In genomic region chr3:193509103-193509965, GRCh38 we compare ENCODE assay signal across 16 cellular contexts. TPM values are rescaled to one million over a fixed set of nuclear protein-coding genes. Genes with fewer than 3 reads are reported as not detected.
DNase-seq lines count a peak whose midpoint lies in the region; ATAC-seq and TF ChIP-seq lines count a peak whose summit lies in the region.
"Had no signal": no experiment of that assay in that cellular context is flagged by ENCODE, and none has a peak within 500 bp of the region (broad histone marks: within the 10 kb centered on the region; RNA-seq: fewer than 3 reads in every experiment).

No MANE protein-coding gene starts in this region.

- H2AFZ ChIP-seq in GM23338 (peak overlapping the region; percentile 80), PC-3 (ENCODE audit: low read length) (no peak overlapping the region)

- H3F3A ChIP-seq in GM23338 (replicated peaks; ENCODE audit: low read depth): no peaks in the 10 kb centered on the region
- H3F3A ChIP-seq in PC-3 (ENCODE audit: low read length, unreplicated experiment): no peaks in the 10 kb centered on the region

- intact Hi-C loops in PC-3 (cut with micrococcal nuclease): no loop called here

- no peak for DNase-seq in GM23338 (ENCODE audit: low spot score)
- DNase-seq in PC-3: no peak
- DNase-seq in renal cortical epithelial cell (ENCODE audit: low read depth): peak; percentile 12
- DNase-seq in Peyer's patch: no peak
- DNase-seq in effector CD4-positive, alpha-beta T cell: no peak
- DNase-seq in natural killer cell treated with Interleukin-12 subunit alpha and Interleukin-12 subunit beta and Interleukin-15 and Interleukin-18, amount 100 ng/mL, for 72 hours (ENCODE audit: low spot score): no peak
- no peak for DNase-seq in activated naive CD4-positive, alpha-beta T cell treated with anti-CD3 and anti-CD28 coated beads, Interleukin-2, amount 50 U/mL, for 72 hours (ENCODE audit: low spot score in 2 of 2)
- DNase-seq: ACHN; Calu3; CD4-positive, CD25-positive, alpha-beta regulatory T cell; DMS79 treated with DMSO at 0.1 percent for 48 hours; NCI-H1694; NCI-H510A; NCI-H82 had no signal

- H3K27ac Mint-ChIP-seq in GM23338: no peak overlapping the region
- no peak overlapping the region for H3K27ac Mint-ChIP-seq in natural killer cell treated with Interleukin-12 subunit alpha and Interleukin-12 subunit beta and Interleukin-15 and Interleukin-18, amount 100 ng/mL, for 72 hours
- H3K27ac Mint-ChIP-seq in activated naive CD4-positive, alpha-beta T cell treated with anti-CD3 and anti-CD28 coated beads, Interleukin-2, amount 50 U/mL, for 72 hours: peak overlapping the region in 1 of 2 donors; percentile 10
- H3K27ac Mint-ChIP-seq: CD4-positive, CD25-positive, alpha-beta regulatory T cell had no signal

- TF ChIP-seq CTCF in GM23338 (conservative IDR thresholded peaks at IDR 0.05; ENCODE audit: low read depth in 2 of 2): no peak
- TF ChIP-seq CTCF in PC-3 (conservative IDR thresholded peaks at IDR 0.05; ENCODE audit: low read depth, low read length): no peak
- no peak for TF ChIP-seq CTCF in Peyer's patch (IDR thresholded peaks at IDR 0.05)

- ATAC-seq in GM23338 (no peak), PC-3 (peak; percentile 37), esophagus mucosa (peak; percentile 66)
- no peak for ATAC-seq in natural killer cell treated with Interleukin-12 subunit alpha and Interleukin-12 subunit beta and Interleukin-15 and Interleukin-18, amount 100 ng/mL, for 72 hours
- ATAC-seq in activated naive CD4-positive, alpha-beta T cell treated with anti-CD3 and anti-CD28 coated beads, Interleukin-2, amount 50 U/mL, for 72 hours: no peak

- CTCF ChIA-PET in PC-3 (lab: Charles Lee): no interaction called here

- H3K4me2 ChIP-seq in GM23338 (no peak overlapping the region), PC-3 (ENCODE audit: low read length) (no peak overlapping the region)

- H3K27me3 ChIP-seq in GM23338 (ENCODE audit: insufficient read depth): no peaks in the 10 kb centered on the region
- H3K27me3 ChIP-seq in PC-3 (ENCODE audit: low read length): peaks cover 87% of the 10 kb centered on the region
- no peaks in the 10 kb centered on the region for H3K27me3 ChIP-seq in Peyer's patch

- peaks cover 6% of the 10 kb centered on the region; the same call in 2 of the 3 replicates for H3K4me1 Mint-ChIP-seq in GM23338
- no peaks in the 10 kb centered on the region for H3K4me1 Mint-ChIP-seq in natural killer cell treated with Interleukin-12 subunit alpha and Interleukin-12 subunit beta and Interleukin-15 and Interleukin-18, amount 100 ng/mL, for 72 hours (ENCODE audit: low read depth in 2 of 2)
- H3K4me1 Mint-ChIP-seq: CD4-positive, CD25-positive, alpha-beta regulatory T cell had no signal

- no peaks in the 10 kb centered on the region for H3K9me3 Mint-ChIP-seq in GM23338
- H3K9me3 Mint-ChIP-seq in natural killer cell treated with Interleukin-12 subunit alpha and Interleukin-12 subunit beta and Interleukin-15 and Interleukin-18, amount 100 ng/mL, for 72 hours: no peaks in the 10 kb centered on the region
- no peaks in the 10 kb centered on the region for H3K9me3 Mint-ChIP-seq in activated naive CD4-positive, alpha-beta T cell treated with anti-CD3 and anti-CD28 coated beads, Interleukin-2, amount 50 U/mL, for 72 hours
- H3K9me3 Mint-ChIP-seq: CD4-positive, CD25-positive, alpha-beta regulatory T cell had no signal

- no peak for TF ChIP-seq POLR2A in Peyer's patch (IDR thresholded peaks at IDR 0.05)

- H3K9me2 ChIP-seq in GM23338 (ENCODE audit: insufficient read depth) (0 out of 2 replicates have a peak, but pooled peaks cover 10% of the 10 kb centered on the region), PC-3 (replicated peaks; ENCODE audit: low read length) (no peaks in the 10 kb centered on the region)

- H3K4me3 Mint-ChIP-seq in GM23338: no peak overlapping the region
- H3K4me3 Mint-ChIP-seq in natural killer cell treated with Interleukin-12 subunit alpha and Interleukin-12 subunit beta and Interleukin-15 and Interleukin-18, amount 100 ng/mL, for 72 hours: no peak overlapping the region
- H3K4me3 Mint-ChIP-seq: CD4-positive, CD25-positive, alpha-beta regulatory T cell had no signal

- H3K4me1 ChIP-seq in GM23338 (ENCODE audit: insufficient read depth) (no peaks in the 10 kb centered on the region), PC-3 (ENCODE audit: insufficient read depth, low read length) (no peaks in the 10 kb centered on the region), Peyer's patch (no peaks in the 10 kb centered on the region)

- POLR2A ChIA-PET in PC-3 (lab: Charles Lee; ENCODE audit: unreplicated experiment): no interaction called here

- no peaks in the 10 kb centered on the region for H3K36me3 Mint-ChIP-seq in GM23338 (ENCODE audit: low read depth)
- H3K36me3 Mint-ChIP-seq in natural killer cell treated with Interleukin-12 subunit alpha and Interleukin-12 subunit beta and Interleukin-15 and Interleukin-18, amount 100 ng/mL, for 72 hours: no peaks in the 10 kb centered on the region
- H3K36me3 Mint-ChIP-seq in activated naive CD4-positive, alpha-beta T cell treated with anti-CD3 and anti-CD28 coated beads, Interleukin-2, amount 50 U/mL, for 72 hours: no peaks in the 10 kb centered on the region

- H4K20me1 ChIP-seq in GM23338 (replicated peaks; ENCODE audit: insufficient read depth) (no peaks in the 10 kb centered on the region), PC-3 (ENCODE audit: low read length) (no peaks in the 10 kb centered on the region)

- no peak overlapping the region for H3K9ac ChIP-seq in PC-3 (ENCODE audit: low read length)

- H3K36me3 ChIP-seq in GM23338 (ENCODE audit: insufficient read depth) (no peaks in the 10 kb centered on the region), PC-3 (ENCODE audit: low read depth, low read length) (no peaks in the 10 kb centered on the region), Peyer's patch (no peaks in the 10 kb centered on the region)

- no peak overlapping the region for H3K27ac ChIP-seq in GM23338 (ENCODE audit: low read depth)
- H3K27ac ChIP-seq in PC-3 (ENCODE audit: low read length): no peak overlapping the region
- no peak overlapping the region for H3K27ac ChIP-seq in Peyer's patch

- BruUV-seq in PC-3 (replicated peaks; lab: Mats Ljungman, UMichigan): no TSS peak

- no peak overlapping the region for H3K4me3 ChIP-seq in GM23338
- H3K4me3 ChIP-seq in PC-3 (ENCODE audit: low read length): no peak overlapping the region
- H3K4me3 ChIP-seq in Peyer's patch: no peak overlapping the region

- H3K9me3 ChIP-seq in PC-3 (ENCODE audit: low read length) (no peaks in the 10 kb centered on the region), Peyer's patch (no peaks in the 10 kb centered on the region)

- H3K79me2 ChIP-seq in GM23338 (replicated peaks; ENCODE audit: insufficient read depth) (no peaks in the 10 kb centered on the region), PC-3 (ENCODE audit: low read length) (no peaks in the 10 kb centered on the region)

- no peaks in the 10 kb centered on the region for H3K27me3 Mint-ChIP-seq in GM23338 (ENCODE audit: insufficient read depth, low read depth, poor library complexity)
- H3K27me3 Mint-ChIP-seq in natural killer cell treated with Interleukin-12 subunit alpha and Interleukin-12 subunit beta and Interleukin-15 and Interleukin-18, amount 100 ng/mL, for 72 hours: peaks cover 3 to 15% of the 10 kb centered on the region in 2 donors
- H3K27me3 Mint-ChIP-seq: CD4-positive, CD25-positive, alpha-beta regulatory T cell had no signal

TF ChIP-seq in GM23338, 12 proteins besides CTCF, POLR2A, EP300 and RAD21 (continues in another document):
- TF ChIP-seq JUNB (IDR thresholded peaks at IDR 0.05; ENCODE audit: unreplicated experiment): no peak
- TF ChIP-seq ZNF331 (CRISPR knock-in tag; IDR thresholded peaks at IDR 0.05; ENCODE audit: low read depth): no peak
- no peak for TF ChIP-seq EZH2phosphoT487 (IDR thresholded peaks at IDR 0.05; ENCODE audit: unreplicated experiment)
- TF ChIP-seq ZNF114 (CRISPR knock-in tag; IDR thresholded peaks at IDR 0.05): no peak
- no peak for TF ChIP-seq NANOG (IDR thresholded peaks at IDR 0.05; ENCODE audit: borderline replicate concordance)
- no peak for TF ChIP-seq EZH2 (IDR thresholded peaks at IDR 0.05; ENCODE audit: low read depth, unreplicated experiment)
- no peak for TF ChIP-seq REST (IDR thresholded peaks at IDR 0.05; ENCODE audit: unreplicated experiment)
- TF ChIP-seq POLR2AphosphoS5 (IDR thresholded peaks at IDR 0.05; ENCODE audit: low read depth): no peak
- no peak for TF ChIP-seq STAT1 (IDR thresholded peaks at IDR 0.05; ENCODE audit: unreplicated experiment)

RNA-seq across cellular contexts. Expression of gene ATP13A4, which starts 45.4 kb away (rescaled TPM):
- not detected in 2 replicates for total RNA-seq in GM23338 (2014; rRNA removed; shearing (Covaris generic))
- polyA plus RNA-seq in GM23338 (2016; fragmentation: Nextera tagmentation; extraction: Ambion mirVana): not detected in 2 replicates
- total RNA-seq in PC-3 (2014; rRNA removed) (not detected in 2 replicates), esophagus mucosa (20.5 TPM), renal cortical epithelial cell (0.15 TPM in 1 of 2 replicates, not detected in the other), Peyer's patch (1 to 10 TPM in 2 of 4 donors, under 1 TPM in 1, not detected in 1; 0.47 to 2.1 (median 1.1) TPM)
- 1 to 10 TPM in 1 of 2 donors, under 1 TPM in 1; 0.92 to 2.1 TPM for total RNA-seq in natural killer cell treated with Interleukin-12 subunit alpha and Interleukin-12 subunit beta and Interleukin-15 and Interleukin-18, amount 100 ng/mL, for 72 hours
- total RNA-seq in activated naive CD4-positive, alpha-beta T cell treated with anti-CD3 and anti-CD28 coated beads, Interleukin-2, amount 50 U/mL, for 72 hours: 1 to 10 TPM; 4.4 to 6.1 TPM
- total RNA-seq: RPMI7951 had no signal
- polyA plus RNA-seq: CD4-positive, CD25-positive, alpha-beta regulatory T cell had no signal

Comparison
In these comparisons a context has a peak if more than half of its experiments do, and no peak if none do; other contexts are left out.
1. ATAC-seq: peak in PC-3 (single experiment) and esophagus mucosa (single experiment); none in GM23338 (single experiment), natural killer cell treated with Interleukin-12 subunit alpha and Interleukin-12 subunit beta and Interleukin-15 and Interleukin-18, amount 100 ng/mL, for 72 hours (0 of 2) and activated naive CD4-positive, alpha-beta T cell treated with anti-CD3 and anti-CD28 coated beads, Interleukin-2, amount 50 U/mL, for 72 hours (0 of 2).